In genomic region chr1:93585059-93585966, GRCh38 we compare ENCODE assay signal across 11 cellular contexts.
DNase-seq lines count a peak whose midpoint lies in the region; ATAC-seq and TF ChIP-seq lines count a peak whose summit lies in the region.
"Had no signal": no experiment of that assay in that cellular context is flagged by ENCODE, and none has a peak within 500 bp of the region (broad histone marks: within the 10 kb centered on the region; RNA-seq: fewer than 3 reads in every experiment).

No MANE protein-coding gene starts in this region.

- H3K27me3 ChIP-seq in upper lobe of right lung = no peaks in the 10 kb centered on the region

- intact Hi-C loops in upper lobe of right lung (cut with DNase I) = no loop called here

- DNase-seq in NCI-H460 (ENCODE audit: extremely low read depth, low read depth) (peak; percentile 16), epithelial cell of esophagus (ENCODE audit: low read depth) (peak; percentile 59), upper lobe of right lung (peak; percentile 97), hippocampal formation (lab: John Stamatoyannopoulos, UW) (no peak), HCEC 1CT (no peak)
- DNase-seq: activated CD4-positive, alpha-beta T cell treated with anti-CD3 and anti-CD28 coated beads, Interleukin-2, amount 50 U/mL, for 48 hours; effector CD8-positive, alpha-beta T cell; NCI-H526 treated with DMSO at 0.1 percent for 48 hours had no signal

- no peak for TF ChIP-seq CTCF in epithelial cell of esophagus (IDR thresholded peaks at IDR 0.05; ENCODE audit: insufficient read depth, low read depth, low read length, missing control alignments)
- no peak for TF ChIP-seq CTCF in upper lobe of right lung (IDR thresholded peaks at IDR 0.05)

- H3K4me3 ChIP-seq in epithelial cell of esophagus (ENCODE audit: low read length) (peak overlapping the region; percentile 4), mesodermal cell (ENCODE audit: extremely low read depth, insufficient read depth, low read length, poor library complexity, severe bottlenecking) (no peak overlapping the region), upper lobe of right lung (peak overlapping the region; percentile 32)

- WGBS in mesodermal cell (ENCODE audit: insufficient coverage in 2 of 2), 2 experiments = 93 to 95% methylated on average over 7 to 8 of the region's 13 CpGs

- H3K27ac ChIP-seq in mesodermal cell (ENCODE audit: low read depth, low read length, severe bottlenecking) (peak overlapping the region; percentile 41), upper lobe of right lung (peak overlapping the region; percentile 76)

- ATAC-seq in upper lobe of right lung (peak; percentile 95), HG03457 (IDR thresholded peaks at IDR 0.05; ENCODE audit: unreplicated experiment) (no peak), HG03460 (IDR thresholded peaks at IDR 0.05; ENCODE audit: unreplicated experiment) (no peak)

- H3K9me3 ChIP-seq in mesodermal cell (ENCODE audit: control insufficient read depth, low read length) (no peaks in the 10 kb centered on the region), upper lobe of right lung (no peaks in the 10 kb centered on the region)

- H3K4me1 ChIP-seq in mesodermal cell (ENCODE audit: control insufficient read depth, insufficient read depth, low read length, poor library complexity, severe bottlenecking) (peaks cover 31% of the 10 kb centered on the region), upper lobe of right lung (peaks cover 22% of the 10 kb centered on the region)

- H3K36me3 ChIP-seq in mesodermal cell (ENCODE audit: control insufficient read depth, insufficient read depth, low read length) (peaks cover 95% of the 10 kb centered on the region), upper lobe of right lung (peaks cover 68% of the 10 kb centered on the region)

Comparison
In these comparisons a context has a peak if more than half of its experiments do, and no peak if none do; other contexts are left out.
1. DNase-seq: peak in NCI-H460 (single experiment), epithelial cell of esophagus (single experiment) and upper lobe of right lung (single experiment); none in hippocampal formation (0 of 2) and HCEC 1CT (single experiment).